8 cellular contexts compared by ENCODE assay signal in the genomic region with DNA sequence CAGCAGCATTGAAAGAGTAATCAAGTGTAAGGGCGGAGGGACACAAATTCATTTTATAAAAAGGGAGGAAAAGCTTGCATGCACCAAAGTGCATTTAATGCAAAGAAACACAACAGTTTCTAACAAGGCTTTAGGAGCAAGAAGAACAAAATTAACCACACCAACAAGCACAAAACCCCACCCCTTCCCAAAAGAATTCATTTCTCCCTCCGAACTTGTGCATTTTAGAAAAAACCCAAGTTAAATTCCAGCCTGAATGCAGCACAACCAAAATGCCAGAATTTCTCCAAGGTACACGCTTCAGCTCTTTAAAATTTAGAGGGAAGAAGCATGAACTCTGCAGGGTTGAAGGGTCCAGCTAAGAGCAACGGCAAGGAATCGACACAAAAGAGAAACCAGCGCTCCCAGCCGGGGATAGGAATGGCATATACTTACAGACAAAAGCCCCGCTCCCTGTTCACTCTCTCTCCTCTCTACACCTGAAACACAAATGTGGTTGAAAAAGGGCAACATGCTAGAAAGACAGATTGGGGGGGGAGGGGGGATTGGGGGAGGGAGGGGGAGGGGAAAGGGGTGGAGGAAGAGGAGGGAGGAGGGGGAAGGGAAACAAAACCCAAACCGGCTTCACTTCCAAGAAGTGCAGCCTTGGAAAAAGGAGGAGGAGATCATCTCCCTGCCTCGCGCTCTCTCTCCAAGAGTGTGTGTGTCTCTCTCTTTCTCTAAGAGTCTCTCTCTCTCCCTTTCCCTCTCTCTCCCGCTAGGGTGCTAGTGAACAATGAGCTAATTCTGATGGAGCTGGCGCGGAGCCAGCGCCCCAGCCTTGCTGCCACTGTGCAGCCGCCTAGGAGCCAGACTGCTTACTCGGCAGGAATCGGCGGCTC. TPM values are rescaled to one million over a fixed set of nuclear protein-coding genes. Genes with fewer than 3 reads are reported as not detected.
A peak's percentile ranks its signal among the peaks of the same experiment; 100 is the strongest.
DNase-seq lines count a peak whose midpoint lies in the region; ATAC-seq and TF ChIP-seq lines count a peak whose summit lies in the region.

A gene with protein sequence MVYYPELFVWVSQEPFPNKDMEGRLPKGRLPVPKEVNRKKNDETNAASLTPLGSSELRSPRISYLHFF (minus strand): TSS at position 494 of the 881 bp plus-strand sequence. CDS start 1,422 bp downstream, outside the sequence.

- H3K27me3 ChIP-seq in GM06990 (replicated peaks; ENCODE audit: control insufficient read depth, insufficient read depth, low read length) (no peaks in the 10 kb centered on the region), transverse colon (no peaks in the 10 kb centered on the region)

- no peaks in the 10 kb centered on the region for H3K36me3 ChIP-seq in GM06990 (ENCODE audit: control insufficient read depth, insufficient read depth, low read length)
- H3K36me3 ChIP-seq in transverse colon, result no peaks in the 10 kb centered on the region

- peaks cover 20% of the 10 kb centered on the region for H3K4me1 Mint-ChIP-seq in activated naive CD8-positive, alpha-beta T cell treated with anti-CD3 and anti-CD28 coated beads, Interleukin-2, amount 10 ng/mL, durations not matched to agents 7 days and 5 days
- peaks cover 60% of the 10 kb centered on the region for H3K4me1 Mint-ChIP-seq in osteocyte (ENCODE audit: unreplicated experiment)

- no peak for TF ChIP-seq EP300 in transverse colon (IDR thresholded peaks at IDR 0.05; ENCODE audit: low read depth)

- DNase-seq in GM06990 (ENCODE audit: extremely low read depth, insufficient read length), result peak; percentile 29
- DNase-seq in MV-4-11 (lab: John Stamatoyannopoulos, UW), result peak; percentile 85
- DNase-seq in SK-MEL-5 (ENCODE audit: low read depth, low spot score), result peak; percentile 98
- DNase-seq in activated naive CD8-positive, alpha-beta T cell treated with anti-CD3 and anti-CD28 coated beads, Interleukin-2, amount 10 ng/mL, durations not matched to agents 7 days and 5 days, result no peak
- peak; percentile 96 for DNase-seq in Right ventricle myocardium inferior (ENCODE audit: missing footprints)
- peak; percentile 97 for DNase-seq in osteocyte (ENCODE audit: extremely low spot score, unreplicated experiment)
- DNase-seq in transverse colon, result peak; percentile 86

- H3K4me3 Mint-ChIP-seq in activated naive CD8-positive, alpha-beta T cell treated with anti-CD3 and anti-CD28 coated beads, Interleukin-2, amount 10 ng/mL, durations not matched to agents 7 days and 5 days, result peak within 1 kb of the TSS; percentile 90
- H3K4me3 Mint-ChIP-seq in osteocyte (ENCODE audit: unreplicated experiment), result peak within 1 kb of the TSS; percentile 89

- WGBS in transverse colon (ENCODE audit: low coverage in 1 of 2), 2 donors, result 0 to 2% methylated on average over 9 to 19 of the region's 19 CpGs

- ATAC-seq in HG02571 (IDR thresholded peaks at IDR 0.05; ENCODE audit: unreplicated experiment) (peak; percentile 53), Right ventricle myocardium inferior (peak; percentile 74)
- peak; percentile 71 for ATAC-seq in activated naive CD8-positive, alpha-beta T cell treated with anti-CD3 and anti-CD28 coated beads, Interleukin-2, amount 10 ng/mL, durations not matched to agents 7 days and 5 days (ENCODE audit: low read depth)

- peak within 1 kb of the TSS; percentile 89 for H3K27ac Mint-ChIP-seq in activated naive CD8-positive, alpha-beta T cell treated with anti-CD3 and anti-CD28 coated beads, Interleukin-2, amount 10 ng/mL, durations not matched to agents 7 days and 5 days
- H3K27ac Mint-ChIP-seq in osteocyte (ENCODE audit: unreplicated experiment), result peak within 1 kb of the TSS; percentile 97

- H3K9me3 Mint-ChIP-seq in activated naive CD8-positive, alpha-beta T cell treated with anti-CD3 and anti-CD28 coated beads, Interleukin-2, amount 10 ng/mL, durations not matched to agents 7 days and 5 days, result peaks cover 3% of the 10 kb centered on the region
- no peaks in the 10 kb centered on the region for H3K9me3 Mint-ChIP-seq in osteocyte (ENCODE audit: unreplicated experiment)

- in situ Hi-C loops in SK-MEL-5 (cut with HindIII; ENCODE audit: low pct_unique_long_range_greater_than_20kb, low sequenced_read_pairs), result no loop called here
- in situ Hi-C loops in transverse colon (cut with MboI; ENCODE audit: low pct_ligation_motif_present in 1 of 4, low pct_unique_long_range_greater_than_20kb in 1 of 4, low sequenced_read_pairs in 3 of 4), result no loop called here

- TF ChIP-seq POLR2A in transverse colon (IDR thresholded peaks at IDR 0.05), result no peak

- TF ChIP-seq CTCF in GM06990 (IDR thresholded peaks at IDR 0.05; ENCODE audit: insufficient read depth, low read length, poor library complexity, severe bottlenecking), result peak; percentile 31
- peak; percentile 54 for TF ChIP-seq CTCF in osteocyte (IDR thresholded peaks at IDR 0.05)
- TF ChIP-seq CTCF in transverse colon (IDR thresholded peaks at IDR 0.05), result peak; percentile 31 to 68 (median 42)

- intact Hi-C loops in Right ventricle myocardium inferior (cut with DNase I), result loop anchor here (1.0 to 5.0 kb wide), 4 partner anchors 75 to 385 kb away; no protein-coding TSS in a partner anchor
- intact Hi-C loops in transverse colon (cut with DNase I; ENCODE audit: low total_unique reads), result no loop called here

- peak within 1 kb of the TSS; percentile 61 for H3K4me3 ChIP-seq in GM06990 (replicated peaks; ENCODE audit: low read depth, low read length)
- peak within 1 kb of the TSS; percentile 45 to 66 (median 56) for H3K4me3 ChIP-seq in transverse colon

- no peaks in the 10 kb centered on the region for H3K27me3 Mint-ChIP-seq in activated naive CD8-positive, alpha-beta T cell treated with anti-CD3 and anti-CD28 coated beads, Interleukin-2, amount 10 ng/mL, durations not matched to agents 7 days and 5 days
- H3K27me3 Mint-ChIP-seq in osteocyte (ENCODE audit: unreplicated experiment), result no peaks in the 10 kb centered on the region

- no peaks in the 10 kb centered on the region for H3K9me3 ChIP-seq in transverse colon

- POLR2A ChIA-PET in activated naive CD8-positive, alpha-beta T cell treated with anti-CD3 and anti-CD28 coated beads, Interleukin-2, amount 10 ng/mL, durations not matched to agents 7 days and 5 days (lab: Charles Lee), result interaction anchor here (0.8 to 2.8 kb wide), 7 partner anchors 15 to 404 kb away, joined by 3 to 21 read pairs (median 6); no protein-coding TSS in a partner anchor

- peak within 1 kb of the TSS; percentile 90 to 95 (median 93) for H3K27ac ChIP-seq in transverse colon

- peaks cover 0 to 22% (median 16%) of the 10 kb centered on the region in 4 donors for H3K4me1 ChIP-seq in transverse colon

- H3K36me3 Mint-ChIP-seq in activated naive CD8-positive, alpha-beta T cell treated with anti-CD3 and anti-CD28 coated beads, Interleukin-2, amount 10 ng/mL, durations not matched to agents 7 days and 5 days, result peaks cover 13% of the 10 kb centered on the region
- peaks cover 26% of the 10 kb centered on the region for H3K36me3 Mint-ChIP-seq in osteocyte (ENCODE audit: unreplicated experiment)

RNA-seq across cellular contexts. Expression of the gene that starts here (rescaled TPM):
- 11.2 and 17.1 TPM in 2 replicates for total RNA-seq in SK-MEL-5 (2014; rRNA removed; shearing (Covaris generic))
- polyA plus RNA-seq in SK-MEL-5 (2015; cell fraction: cytosol; rRNA removed), result 11.3 and 16.5 TPM in 2 replicates
- 48.9 and 59.3 TPM in 2 replicates for polyA plus RNA-seq in SK-MEL-5 (2015; cell fraction: nucleus; rRNA removed)
- total RNA-seq in activated naive CD8-positive, alpha-beta T cell treated with anti-CD3 and anti-CD28 coated beads, Interleukin-2, amount 10 ng/mL, durations not matched to agents 7 days and 5 days, result 10 to 100 TPM; 19.6 to 20.2 TPM
- total RNA-seq in Right ventricle myocardium inferior, result 26.2 TPM
- 874 and 888 TPM in 2 replicates for total RNA-seq in osteocyte
- 10 to 100 TPM in 2 of 4 donors, 1 to 10 TPM in 2; 6.0 to 42.0 (median 10.2) TPM for total RNA-seq in transverse colon

Comparison
In these comparisons a context has a peak if more than half of its experiments do, and no peak if none do; other contexts are left out.
1. RNA of the gene that starts here (total RNA-seq): 874 to 888 TPM in osteocyte; 26.2 TPM in Right ventricle myocardium inferior (single experiment), 19.6 to 20.2 TPM in activated naive CD8-positive, alpha-beta T cell treated with anti-CD3 and anti-CD28 coated beads, Interleukin-2, amount 10 ng/mL, durations not matched to agents 7 days and 5 days, 11.2 to 17.1 TPM in SK-MEL-5 and 6.0 to 42.0 TPM in transverse colon; every median in the first group is over 10 times any median in the second.
2. Peak in every context shown above with its lines, with median percentiles within 50 percentile points of each other: CTCF ChIP-seq and ATAC-seq.